Comparison of ENCODE assay signal across 9 cellular contexts in the genomic region with DNA sequence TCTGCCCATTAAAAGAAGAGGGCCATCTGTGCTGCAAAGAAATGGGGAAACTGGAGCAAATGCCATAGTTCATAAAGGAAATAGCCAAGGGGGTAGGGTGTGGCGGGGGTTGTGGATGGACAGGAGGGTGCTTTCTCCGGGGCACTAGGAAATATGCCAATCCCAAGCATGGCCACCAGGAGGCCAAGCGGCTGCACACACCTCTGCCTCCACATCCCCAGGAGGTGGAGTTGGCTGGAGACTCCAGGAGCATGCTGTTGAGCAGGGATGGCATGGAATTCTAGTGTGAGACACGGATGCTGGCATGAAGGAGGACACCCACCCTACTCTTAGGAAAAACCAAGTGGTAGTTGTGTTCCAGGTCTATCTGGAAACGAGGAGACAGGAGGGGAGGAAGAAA. TPM values are rescaled to one million over a fixed set of nuclear protein-coding genes. Genes with fewer than 3 reads are reported as not detected.
DNase-seq lines count a peak whose midpoint lies in the region; ATAC-seq and TF ChIP-seq lines count a peak whose summit lies in the region.
"Had no signal": no experiment of that assay in that cellular context is flagged by ENCODE, and none has a peak within 500 bp of the region (broad histone marks: within the 10 kb centered on the region; RNA-seq: fewer than 3 reads in every experiment).

No MANE protein-coding gene starts in this region.

- intact Hi-C loops in testis (cut with DNase I; ENCODE audit: low total_unique reads) = no loop called here

- no peaks in the 10 kb centered on the region for H3K9me3 Mint-ChIP-seq in activated T-helper 17 cell treated with anti-CD3 and anti-CD28 coated beads, Interleukin-2, amount 50 U/mL, for 72 hours

- TF ChIP-seq CTCF in testis (IDR thresholded peaks at IDR 0.05) = peak in 2 of 3 experiments; percentile 31 to 58

- WGBS in testis, 2 donors = 72 to 78% methylated on average over 5 of the region's 5 CpGs

- no peaks in the 10 kb centered on the region for H3K27me3 ChIP-seq in testis
- H3K27me3 ChIP-seq in effector memory CD4-positive, alpha-beta T cell (replicated peaks; ENCODE audit: control insufficient read depth, insufficient read depth, low read length, poor library complexity, severe bottlenecking) = no peaks in the 10 kb centered on the region

- no peaks in the 10 kb centered on the region for H3K9me3 ChIP-seq in testis
- H3K9me3 ChIP-seq in effector memory CD4-positive, alpha-beta T cell (ENCODE audit: control insufficient read depth, low read length) = no peaks in the 10 kb centered on the region

- no peak overlapping the region for H3K27ac Mint-ChIP-seq in activated T-helper 17 cell treated with anti-CD3 and anti-CD28 coated beads, Interleukin-2, amount 50 U/mL, for 72 hours
- H3K27ac Mint-ChIP-seq: CD4-positive, CD25-positive, alpha-beta regulatory T cell had no signal

- no peak overlapping the region for H3K27ac ChIP-seq in testis
- H3K27ac ChIP-seq in effector memory CD4-positive, alpha-beta T cell (ENCODE audit: insufficient read depth, low read length, poor library complexity, severe bottlenecking) = no peak overlapping the region

- peak in 2 of 3 experiments; percentile 28 to 60 for DNase-seq in NCI-H1417 (lab: John Stamatoyannopoulos, UW)
- no peak for DNase-seq in NCI-H1417 treated with DMSO at 0.1 percent for 48 hours (lab: John Stamatoyannopoulos, UW)
- peak; percentile 30 for DNase-seq in NCI-H2029 (lab: John Stamatoyannopoulos, UW)
- DNase-seq in iPS-NIHi11 (ENCODE audit: low spot score) = peak; percentile 78
- DNase-seq in testis = peak; percentile 43
- DNase-seq in effector memory CD4-positive, alpha-beta T cell = no peak
- DNase-seq in NCI-H1105 (lab: John Stamatoyannopoulos, UW) = no peak

- no peaks in the 10 kb centered on the region for H3K36me3 Mint-ChIP-seq in activated T-helper 17 cell treated with anti-CD3 and anti-CD28 coated beads, Interleukin-2, amount 50 U/mL, for 72 hours (ENCODE audit: low read depth)
- H3K36me3 Mint-ChIP-seq: CD4-positive, CD25-positive, alpha-beta regulatory T cell had no signal

- no peak overlapping the region for H3K4me3 Mint-ChIP-seq in activated T-helper 17 cell treated with anti-CD3 and anti-CD28 coated beads, Interleukin-2, amount 50 U/mL, for 72 hours
- H3K4me3 Mint-ChIP-seq: CD4-positive, CD25-positive, alpha-beta regulatory T cell had no signal

- TF ChIP-seq POLR2A in testis (IDR thresholded peaks at IDR 0.05) = no peak

- H3K36me3 ChIP-seq in testis (ENCODE audit: low read depth, missing control alignments) = no peaks in the 10 kb centered on the region
- no peaks in the 10 kb centered on the region for H3K36me3 ChIP-seq in effector memory CD4-positive, alpha-beta T cell (ENCODE audit: control insufficient read depth, insufficient read depth, low read length)

- H3K4me1 ChIP-seq in testis = no peaks in the 10 kb centered on the region
- no peaks in the 10 kb centered on the region for H3K4me1 ChIP-seq in effector memory CD4-positive, alpha-beta T cell (ENCODE audit: control insufficient read depth, insufficient read depth, low read length, poor library complexity, severe bottlenecking)

- peaks cover 3% of the 10 kb centered on the region for H3K27me3 Mint-ChIP-seq in activated T-helper 17 cell treated with anti-CD3 and anti-CD28 coated beads, Interleukin-2, amount 50 U/mL, for 72 hours

- H3K4me1 Mint-ChIP-seq in activated T-helper 17 cell treated with anti-CD3 and anti-CD28 coated beads, Interleukin-2, amount 50 U/mL, for 72 hours = peaks cover 4% of the 10 kb centered on the region
- H3K4me1 Mint-ChIP-seq: CD4-positive, CD25-positive, alpha-beta regulatory T cell had no signal

- no peak overlapping the region for H3K4me3 ChIP-seq in testis
- H3K4me3 ChIP-seq in effector memory CD4-positive, alpha-beta T cell (ENCODE audit: insufficient read depth, low read depth, low read length, poor library complexity, severe bottlenecking) = no peak overlapping the region

- peak; percentile 63 for ATAC-seq in activated T-helper 17 cell treated with anti-CD3 and anti-CD28 coated beads, Interleukin-2, amount 50 U/mL, for 72 hours (replicated peaks)

RNA-seq across cellular contexts. Expression of gene NID2, which starts 25.2 kb away (rescaled TPM):
- total RNA-seq in activated T-helper 17 cell treated with anti-CD3 and anti-CD28 coated beads, Interleukin-2, amount 50 U/mL, for 72 hours = under 1 TPM in 1 of 2 donors, not detected in 1; 0.13 TPM
- 1 to 10 TPM; 5.3 to 8.1 TPM for total RNA-seq in testis
- 10.6 TPM for polyA plus RNA-seq in testis (ENCODE audit: insufficient read depth, low read depth, low replicate concordance)
- total RNA-seq: CD4-positive, CD25-positive, alpha-beta regulatory T cell had no signal

RNA-seq across cellular contexts. Expression of gene RTRAF, which starts 54.3 kb away (rescaled TPM):
- 100 to 1,000 TPM; 138 to 190 TPM for total RNA-seq in activated T-helper 17 cell treated with anti-CD3 and anti-CD28 coated beads, Interleukin-2, amount 50 U/mL, for 72 hours
- total RNA-seq in testis = 100 to 1,000 TPM; 157 to 170 TPM
- 439 TPM for polyA plus RNA-seq in testis (ENCODE audit: insufficient read depth, low read depth, low replicate concordance)

Comparison
In these comparisons a context has a peak if more than half of its experiments do, and no peak if none do; other contexts are left out.
1. DNase-seq: peak in NCI-H1417 (2 of 3), NCI-H2029 (single experiment), iPS-NIHi11 (single experiment) and testis (single experiment); none in NCI-H1417 treated with DMSO at 0.1 percent for 48 hours (single experiment), effector memory CD4-positive, alpha-beta T cell (0 of 3) and NCI-H1105 (single experiment).
2. RNA of gene NID2, which starts 25.2 kb away (total RNA-seq): 5.3 to 8.1 TPM in testis; 0.13 TPM in activated T-helper 17 cell treated with anti-CD3 and anti-CD28 coated beads, Interleukin-2, amount 50 U/mL, for 72 hours; every median in the first group is over 4 times any median in the second.